In genomic region chr17:42484304-42484703, GRCh38 we compare ENCODE assay signal across 11 cellular contexts. TPM values are rescaled to one million over a fixed set of nuclear protein-coding genes. Genes with fewer than 3 reads are reported as not detected.
DNase-seq lines count a peak whose midpoint lies in the region; ATAC-seq and TF ChIP-seq lines count a peak whose summit lies in the region.
"Had no signal": no experiment of that assay in that cellular context is flagged by ENCODE, and none has a peak within 500 bp of the region (broad histone marks: within the 10 kb centered on the region; RNA-seq: fewer than 3 reads in every experiment).

No MANE protein-coding gene starts in this region.

- intact Hi-C loops in uterus (cut with DNase I; ENCODE audit: low total_unique reads), result no loop called here
- intact Hi-C loops in lower leg skin (cut with DNase I; ENCODE audit: low total_unique reads), result no loop called here

- peaks cover 6% of the 10 kb centered on the region for H3F3A ChIP-seq in Loucy (ENCODE audit: low read depth)

- WGBS in lower leg skin, 2 donors, result 79 to 88% methylated on average over 7 of the region's 7 CpGs

- TF ChIP-seq CTCF in Loucy (conservative IDR thresholded peaks at IDR 0.05; ENCODE audit: low read length) (no peak), uterus (IDR thresholded peaks at IDR 0.05) (no peak), lower leg skin (IDR thresholded peaks at IDR 0.05) (no peak)

- H3K9ac ChIP-seq in Loucy (ENCODE audit: low read depth, low read length, poor library complexity, severe bottlenecking), result no peak overlapping the region
- H3K9ac ChIP-seq: GM23248 had no signal

- no peaks in the 10 kb centered on the region for H3K79me2 ChIP-seq in Loucy (ENCODE audit: insufficient read depth, low read length)

- peak overlapping the region; percentile 44 for H3K4me3 ChIP-seq in Loucy (ENCODE audit: low read length, poor library complexity, severe bottlenecking)
- H3K4me3 ChIP-seq in uterus, result no peak overlapping the region
- no peak overlapping the region for H3K4me3 ChIP-seq in lower leg skin (ENCODE audit: low read depth, poor library complexity, severe bottlenecking)
- H3K4me3 ChIP-seq: GM23248 had no signal

- H2AFZ ChIP-seq in Loucy (ENCODE audit: low read length), result no peak overlapping the region
- H2AFZ ChIP-seq: GM23248 had no signal

- no peak overlapping the region for H3K27ac ChIP-seq in uterus
- H3K27ac ChIP-seq: GM23248 had no signal

- H3K36me3 ChIP-seq in Loucy (ENCODE audit: insufficient read depth, low read length) (0 out of 2 replicates have a peak, but pooled peaks cover 3% of the 10 kb centered on the region), uterus (no peaks in the 10 kb centered on the region)

- TF ChIP-seq POLR2A in uterus (IDR thresholded peaks at IDR 0.05) (no peak), lower leg skin (IDR thresholded peaks at IDR 0.05) (no peak)

- no peaks in the 10 kb centered on the region for H3K9me3 ChIP-seq in Loucy (ENCODE audit: insufficient read depth, low read depth, low read length)
- no peaks in the 10 kb centered on the region for H3K9me3 ChIP-seq in uterus

- no peaks in the 10 kb centered on the region for H3K27me3 ChIP-seq in Loucy (ENCODE audit: insufficient read depth, low read length, poor library complexity, severe bottlenecking)
- H3K27me3 ChIP-seq in uterus, result no peaks in the 10 kb centered on the region

- H3K4me2 ChIP-seq in Loucy (ENCODE audit: low read depth, low read length, poor library complexity, severe bottlenecking), result peak overlapping the region; percentile 52

- no peak for ATAC-seq in HG02938 (IDR thresholded peaks at IDR 0.05; ENCODE audit: unreplicated experiment)

- DNase-seq in activated CD8-positive, alpha-beta memory T cell treated with anti-CD3 and anti-CD28 coated beads for 48 hours (ENCODE audit: low read depth in 2 of 3, low spot score in 2 of 3), result peak; percentile 14 to 55 (median 41)
- DNase-seq in foreskin melanocyte (peak; percentile 24), uterus (no peak), kidney tubule cell (ENCODE audit: low spot score) (no peak), lower leg skin (ENCODE audit: low spot score in 2 of 2) (no peak)
- peak; percentile 4 for DNase-seq in stimulated activated CD8-positive, alpha-beta memory T cell treated with anti-CD3 and anti-CD28 coated beads, Interleukin-15, amount 100 ng/mL, for 1 hour (ENCODE audit: low read depth)
- DNase-seq: EL, GM23248, naive B cell had no signal

- H3K4me1 ChIP-seq in Loucy (ENCODE audit: insufficient read depth, low read length, poor library complexity, severe bottlenecking) (peaks cover 18% of the 10 kb centered on the region), uterus (no peaks in the 10 kb centered on the region)

- H4K20me1 ChIP-seq in Loucy (ENCODE audit: insufficient read depth, low read length, poor library complexity, severe bottlenecking), result no peaks in the 10 kb centered on the region

- no peaks in the 10 kb centered on the region for H3K9me2 ChIP-seq in Loucy (replicated peaks; ENCODE audit: low read depth, low read length)

RNA-seq across cellular contexts. Expression of gene ATP6V0A1, which starts 25.6 kb away (rescaled TPM):
- 100 to 1,000 TPM in 1 of 4 donors, 10 to 100 TPM in 3; 29.5 to 111 (median 64.5) TPM for total RNA-seq in uterus
- total RNA-seq in lower leg skin, result 10 to 100 TPM; 87.6 to 95.3 (median 91.3) TPM

RNA-seq across cellular contexts. Expression of gene NAGLU, which starts 51.7 kb away (rescaled TPM):
- total RNA-seq in uterus, result 10 to 100 TPM in 3 of 4 donors, 1 to 10 TPM in 1; 8.7 to 33.5 (median 25.6) TPM
- total RNA-seq in lower leg skin, result 10 to 100 TPM; 32.9 to 50.5 (median 36.7) TPM

Comparison
In these comparisons a context has a peak if more than half of its experiments do, and no peak if none do; other contexts are left out.
1. DNase-seq: peak in activated CD8-positive, alpha-beta memory T cell treated with anti-CD3 and anti-CD28 coated beads for 48 hours (3 of 3), foreskin melanocyte (single experiment) and stimulated activated CD8-positive, alpha-beta memory T cell treated with anti-CD3 and anti-CD28 coated beads, Interleukin-15, amount 100 ng/mL, for 1 hour (single experiment); none in uterus (0 of 2), kidney tubule cell (single experiment) and lower leg skin (0 of 2).